In the genomic region with DNA sequence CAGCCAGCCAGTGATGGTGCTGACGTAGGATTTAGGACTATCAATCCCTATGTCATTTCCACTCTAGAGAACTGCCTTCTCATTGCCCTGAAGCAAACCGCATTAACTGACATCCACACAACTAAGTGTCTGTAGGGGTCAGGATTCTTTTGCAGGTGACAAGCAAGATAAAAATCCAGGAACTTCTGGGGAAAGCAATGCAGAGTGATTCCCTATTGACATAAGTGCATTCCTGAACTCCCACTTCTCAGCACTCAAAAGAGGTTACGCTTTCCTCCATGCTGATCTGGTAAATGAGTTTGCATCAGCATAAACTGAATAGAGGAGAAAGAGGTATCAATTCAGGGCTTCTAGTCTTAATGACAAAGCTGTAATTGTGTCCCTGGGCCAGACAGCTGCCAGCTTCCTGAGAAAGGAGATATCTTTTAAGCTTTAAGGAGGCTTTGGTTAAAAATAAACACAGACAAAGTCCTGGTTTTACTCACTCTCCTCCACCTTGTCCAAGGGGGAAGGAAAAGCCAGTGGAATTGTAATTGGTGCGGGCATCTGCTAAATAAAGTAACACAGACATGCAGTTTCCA, we compare ENCODE assay signal across 18 cellular contexts.
DNase-seq lines count a peak whose midpoint lies in the region; ATAC-seq and TF ChIP-seq lines count a peak whose summit lies in the region.
"Had no signal": no experiment of that assay in that cellular context is flagged by ENCODE, and none has a peak within 500 bp of the region (broad histone marks: within the 10 kb centered on the region; RNA-seq: fewer than 3 reads in every experiment).

No MANE protein-coding gene starts in this region.

- H3K4me3 ChIP-seq in Karpas-422 (ENCODE audit: low read length) (no peak overlapping the region), iPS-20b (ENCODE audit: low read length) (peak overlapping the region; percentile 47; the same call in 1 of the 2 replicates)

- H3K4me1 Mint-ChIP-seq in WTC11 (peaks cover 77% of the 10 kb centered on the region), natural killer cell (no peaks in the 10 kb centered on the region)
- H3K4me1 Mint-ChIP-seq: B cell; naive thymus-derived CD8-positive, alpha-beta T cell had no signal

- H3K36me3 Mint-ChIP-seq in WTC11 (peaks cover 30% of the 10 kb centered on the region), natural killer cell (no peaks in the 10 kb centered on the region)
- H3K36me3 Mint-ChIP-seq: activated naive CD8-positive, alpha-beta T cell; naive thymus-derived CD8-positive, alpha-beta T cell had no signal

- H3K4me3 Mint-ChIP-seq in WTC11: peak overlapping the region; percentile 39
- no peak overlapping the region for H3K4me3 Mint-ChIP-seq in natural killer cell
- H3K4me3 Mint-ChIP-seq: activated naive CD8-positive, alpha-beta T cell; B cell; dendritic cell treated with granulocyte-macrophage colony-stimulating factor and Interleukin-4, amounts not matched to agents 40 ng/mL and 50 ng/mL, for 4 days; naive thymus-derived CD8-positive, alpha-beta T cell had no signal

- CTCF ChIA-PET in WTC11 (lab: Charles Lee): interaction anchor here (0.9 to 2.0 kb wide), 8 partner anchors 10 to 309 kb away, joined by 3 to 10 read pairs (median 6); no protein-coding TSS in a partner anchor

- H3K27me3 ChIP-seq in Karpas-422 (ENCODE audit: low read length): no peaks in the 10 kb centered on the region
- no peaks in the 10 kb centered on the region for H3K27me3 ChIP-seq in iPS-20b (ENCODE audit: insufficient read depth, low read length)
- H3K27me3 ChIP-seq: brain microvascular endothelial cell had no signal

- no peak for TF ChIP-seq CTCF in WTC11 (IDR thresholded peaks at IDR 0.05)
- no peak for TF ChIP-seq CTCF in natural killer cell (IDR thresholded peaks at IDR 0.05)

- H3K79me2 ChIP-seq in Karpas-422 (ENCODE audit: low read length): no peaks in the 10 kb centered on the region

- H3K4me2 ChIP-seq in Karpas-422 (ENCODE audit: low read depth, low read length, poor library complexity, severe bottlenecking): no peak overlapping the region

- DNase-seq in Karpas-422: peak; percentile 31
- DNase-seq in WTC11 (ENCODE audit: low spot score): no peak
- DNase-seq in retina: peak; percentile 3
- DNase-seq in natural killer cell: no peak
- DNase-seq in effector CD4-positive, alpha-beta T cell: no peak
- DNase-seq: brain microvascular endothelial cell; foreskin melanocyte; GF-D8; mammary epithelial cell; naive thymus-derived CD8-positive, alpha-beta T cell; NCI-H1417 treated with DMSO at 0.1 percent for 48 hours; NK-92 treated with Interleukin-12 subunit alpha and Interleukin-12 subunit beta, amount 100 ng/mL, for 24 hours; T-helper 1 cell had no signal

- no peaks in the 10 kb centered on the region for H3K9me2 ChIP-seq in Karpas-422 (replicated peaks; ENCODE audit: insufficient read depth, low read length)

- H3K27ac ChIP-seq in Karpas-422 (ENCODE audit: low read length): no peak overlapping the region
- peak overlapping the region; percentile 83 for H3K27ac ChIP-seq in iPS-20b (ENCODE audit: low read length)
- H3K27ac ChIP-seq: brain microvascular endothelial cell had no signal

- H2AFZ ChIP-seq in Karpas-422 (ENCODE audit: low read length): no peak overlapping the region

- H3K27ac Mint-ChIP-seq in WTC11: peak overlapping the region; percentile 98
- no peak overlapping the region for H3K27ac Mint-ChIP-seq in natural killer cell
- H3K27ac Mint-ChIP-seq: activated naive CD8-positive, alpha-beta T cell; B cell; dendritic cell treated with granulocyte-macrophage colony-stimulating factor and Interleukin-4, amounts not matched to agents 40 ng/mL and 50 ng/mL, for 4 days had no signal

- no peaks in the 10 kb centered on the region for H4K20me1 ChIP-seq in Karpas-422 (ENCODE audit: insufficient read depth, low read depth, low read length)

- peak; percentile 94 for ATAC-seq in WTC11
- ATAC-seq in HG03460 (IDR thresholded peaks at IDR 0.05; ENCODE audit: unreplicated experiment): no peak
- ATAC-seq in natural killer cell: no peak
- ATAC-seq: naive thymus-derived CD8-positive, alpha-beta T cell had no signal

- H3K9me3 ChIP-seq in Karpas-422 (ENCODE audit: low read length) (no peaks in the 10 kb centered on the region), iPS-20b (ENCODE audit: insufficient read depth, low read depth, low read length) (peaks cover 13% of the 10 kb centered on the region)

- H3K9ac ChIP-seq in Karpas-422 (ENCODE audit: low read length) (no peak overlapping the region), iPS-20b (ENCODE audit: low read depth, low read length) (peak overlapping the region; percentile 78)

- H3K36me3 ChIP-seq in Karpas-422 (ENCODE audit: insufficient read depth, low read length): no peaks in the 10 kb centered on the region
- H3K36me3 ChIP-seq in iPS-20b (ENCODE audit: insufficient read depth, low read depth, low read length): 0 out of 2 replicates have a peak, but pooled peaks cover 5% of the 10 kb centered on the region
- H3K36me3 ChIP-seq: brain microvascular endothelial cell had no signal

- H3K4me1 ChIP-seq in Karpas-422 (ENCODE audit: low read length): no peaks in the 10 kb centered on the region
- peaks cover 33% of the 10 kb centered on the region for H3K4me1 ChIP-seq in iPS-20b (ENCODE audit: insufficient read depth, low read length)

- peaks cover 25% of the 10 kb centered on the region for H3K9me3 Mint-ChIP-seq in WTC11
- no peaks in the 10 kb centered on the region for H3K9me3 Mint-ChIP-seq in natural killer cell

- H3K27me3 Mint-ChIP-seq in WTC11 (ENCODE audit: low read depth) (peaks cover 4% of the 10 kb centered on the region), natural killer cell (ENCODE audit: low read depth in 2 of 2) (peaks cover 5% of the 10 kb centered on the region in 2 donors)
- H3K27me3 Mint-ChIP-seq: dendritic cell treated with granulocyte-macrophage colony-stimulating factor and Interleukin-4, amounts not matched to agents 40 ng/mL and 50 ng/mL, for 4 days had no signal

- POLR2A ChIA-PET in WTC11 (lab: Charles Lee): no interaction called here

- intact Hi-C loops in natural killer cell (cut with micrococcal nuclease): no loop called here

TF ChIP-seq in WTC11, 78 proteins besides CTCF, POLR2A, EP300 and RAD21 (continues in another document):
- TF ChIP-seq NFE2L1 (CRISPR knock-in tag; IDR thresholded peaks at IDR 0.05): 0 out of 2 replicates have a peak, but pooled peaks have one; percentile 48
- TF ChIP-seq IRF2 (CRISPR knock-in tag; IDR thresholded peaks at IDR 0.05; ENCODE audit: borderline replicate concordance, low read depth): no peak
- TF ChIP-seq RORB (CRISPR knock-in tag; IDR thresholded peaks at IDR 0.05): no peak
- TF ChIP-seq, protein P1, sequence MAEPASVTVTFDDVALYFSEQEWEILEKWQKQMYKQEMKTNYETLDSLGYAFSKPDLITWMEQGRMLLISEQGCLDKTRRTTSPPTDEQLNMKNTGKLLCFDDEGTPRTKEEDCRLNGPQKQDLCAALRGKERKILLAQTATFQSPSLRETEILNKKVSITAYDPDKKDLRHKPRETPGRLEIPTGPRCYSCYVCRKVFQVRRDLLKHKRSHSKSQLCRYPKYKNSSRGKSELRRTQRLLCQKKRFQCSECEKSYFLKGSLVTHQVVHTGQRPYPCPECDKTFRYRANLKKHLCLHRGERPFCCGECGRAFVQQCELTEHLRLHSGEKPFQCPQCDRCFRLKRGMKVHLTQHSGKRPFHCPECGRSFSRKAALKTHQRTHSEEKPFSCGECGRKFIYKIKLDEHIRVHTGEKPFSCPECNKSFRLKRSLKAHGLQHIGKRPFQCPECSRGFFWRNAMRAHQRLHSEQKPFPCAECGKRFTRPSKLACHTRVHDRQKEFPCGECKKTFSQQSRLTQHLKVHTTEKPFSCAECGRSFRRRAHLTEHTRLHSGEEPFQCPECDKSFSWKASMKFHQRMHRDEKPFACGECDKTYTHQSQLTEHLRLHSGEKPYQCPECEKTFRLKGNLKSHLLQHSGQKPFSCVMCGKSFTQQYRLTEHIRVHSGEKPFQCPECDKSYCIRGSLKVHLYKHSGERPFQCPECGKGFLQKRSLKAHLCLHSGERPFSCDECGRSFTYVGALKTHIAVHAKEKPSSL (CRISPR knock-in tag; conservative IDR thresholded peaks at IDR 0.05): no peak
- TF ChIP-seq, protein P2, sequence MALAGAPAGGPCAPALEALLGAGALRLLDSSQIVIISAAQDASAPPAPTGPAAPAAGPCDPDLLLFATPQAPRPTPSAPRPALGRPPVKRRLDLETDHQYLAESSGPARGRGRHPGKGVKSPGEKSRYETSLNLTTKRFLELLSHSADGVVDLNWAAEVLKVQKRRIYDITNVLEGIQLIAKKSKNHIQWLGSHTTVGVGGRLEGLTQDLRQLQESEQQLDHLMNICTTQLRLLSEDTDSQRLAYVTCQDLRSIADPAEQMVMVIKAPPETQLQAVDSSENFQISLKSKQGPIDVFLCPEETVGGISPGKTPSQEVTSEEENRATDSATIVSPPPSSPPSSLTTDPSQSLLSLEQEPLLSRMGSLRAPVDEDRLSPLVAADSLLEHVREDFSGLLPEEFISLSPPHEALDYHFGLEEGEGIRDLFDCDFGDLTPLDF (CRISPR knock-in tag; IDR thresholded peaks at IDR 0.05): no peak
- no peak for TF ChIP-seq CREM (CRISPR knock-in tag; IDR thresholded peaks at IDR 0.05)
- no peak for TF ChIP-seq ZBTB21 (CRISPR knock-in tag; IDR thresholded peaks at IDR 0.05; ENCODE audit: borderline replicate concordance)
- no peak for TF ChIP-seq ZNF138 (CRISPR knock-in tag; conservative IDR thresholded peaks at IDR 0.05)
- TF ChIP-seq, protein P3, sequence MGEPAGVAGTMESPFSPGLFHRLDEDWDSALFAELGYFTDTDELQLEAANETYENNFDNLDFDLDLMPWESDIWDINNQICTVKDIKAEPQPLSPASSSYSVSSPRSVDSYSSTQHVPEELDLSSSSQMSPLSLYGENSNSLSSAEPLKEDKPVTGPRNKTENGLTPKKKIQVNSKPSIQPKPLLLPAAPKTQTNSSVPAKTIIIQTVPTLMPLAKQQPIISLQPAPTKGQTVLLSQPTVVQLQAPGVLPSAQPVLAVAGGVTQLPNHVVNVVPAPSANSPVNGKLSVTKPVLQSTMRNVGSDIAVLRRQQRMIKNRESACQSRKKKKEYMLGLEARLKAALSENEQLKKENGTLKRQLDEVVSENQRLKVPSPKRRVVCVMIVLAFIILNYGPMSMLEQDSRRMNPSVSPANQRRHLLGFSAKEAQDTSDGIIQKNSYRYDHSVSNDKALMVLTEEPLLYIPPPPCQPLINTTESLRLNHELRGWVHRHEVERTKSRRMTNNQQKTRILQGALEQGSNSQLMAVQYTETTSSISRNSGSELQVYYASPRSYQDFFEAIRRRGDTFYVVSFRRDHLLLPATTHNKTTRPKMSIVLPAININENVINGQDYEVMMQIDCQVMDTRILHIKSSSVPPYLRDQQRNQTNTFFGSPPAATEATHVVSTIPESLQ (CRISPR knock-in tag; IDR thresholded peaks at IDR 0.05): no peak

Comparison
In these comparisons a context has a peak if more than half of its experiments do, and no peak if none do; other contexts are left out.
1. DNase-seq: peak in Karpas-422 (single experiment) and retina (single experiment); none in WTC11 (single experiment), natural killer cell (single experiment) and effector CD4-positive, alpha-beta T cell (single experiment).